Comparison of ENCODE assay signal across 13 cellular contexts in genomic region chr12:106733660-106734059, GRCh38. TPM values are rescaled to one million over a fixed set of nuclear protein-coding genes. Genes with fewer than 3 reads are reported as not detected.
DNase-seq lines count a peak whose midpoint lies in the region; ATAC-seq and TF ChIP-seq lines count a peak whose summit lies in the region.
"Had no signal": no experiment of that assay in that cellular context is flagged by ENCODE, and none has a peak within 500 bp of the region (broad histone marks: within the 10 kb centered on the region; RNA-seq: fewer than 3 reads in every experiment).

No MANE protein-coding gene starts in this region.

- H3K4me3 ChIP-seq in fibroblast of lung (replicated peaks in 1 of 4; ENCODE audit: control extremely low read depth in 1 of 4, insufficient read depth in 1 of 4, low read depth in 3 of 4, low read length in 4 of 4) (no peak overlapping the region), brain microvascular endothelial cell (ENCODE audit: low read depth, low read length) (no peak overlapping the region)

- H3K36me3 ChIP-seq in fibroblast of lung (ENCODE audit: control insufficient read depth, insufficient read depth, low read length) (no peaks in the 10 kb centered on the region), brain microvascular endothelial cell (replicated peaks) (no peaks in the 10 kb centered on the region)

- H4K20me1 ChIP-seq in fibroblast of lung (ENCODE audit: control insufficient read depth, extremely low read depth, insufficient read depth, low read length): no peaks in the 10 kb centered on the region

- DNase-seq in Caki2 (ENCODE audit: low read depth) (peak; percentile 21), fibroblast of lung (ENCODE audit: low read depth in 2 of 2) (peak; percentile 7 to 72), kidney glomerular epithelial cell (lab: John Stamatoyannopoulos, UW) (peak; percentile 40), sciatic nerve (ENCODE audit: low spot score) (no peak), UCSD-AML1 (lab: John Stamatoyannopoulos, UW; ENCODE audit: unreplicated experiment) (no peak), brain microvascular endothelial cell (no peak)
- DNase-seq: CD8-positive, alpha-beta T cell; COR-L47; DND-41; GDM1; HCEC 1CT; HFFc6 had no signal

- no peaks in the 10 kb centered on the region for H3K4me1 ChIP-seq in fibroblast of lung (ENCODE audit: control insufficient read depth, extremely low read depth, insufficient read depth, low read length)

- ATAC-seq in sciatic nerve (peak; percentile 66), HG03565 (IDR thresholded peaks at IDR 0.05; ENCODE audit: unreplicated experiment) (no peak)
- ATAC-seq: CD8-positive, alpha-beta T cell had no signal

- H2AFZ ChIP-seq in fibroblast of lung (ENCODE audit: low read length): no peak overlapping the region

- H3K4me2 ChIP-seq in fibroblast of lung (ENCODE audit: extremely low read depth, insufficient read depth, low read length): no peak overlapping the region

- no peak for TF ChIP-seq CTCF in fibroblast of lung (conservative IDR thresholded peaks at IDR 0.05 in 1 of 2, IDR thresholded peaks at IDR 0.05 in 1 of 2; ENCODE audit: low read depth in 1 of 2, low read length in 2 of 2)
- TF ChIP-seq CTCF in brain microvascular endothelial cell (IDR thresholded peaks at IDR 0.05; ENCODE audit: low read depth, low read length, missing control alignments): no peak

- H3K9ac ChIP-seq in fibroblast of lung (ENCODE audit: insufficient read depth, low read length): no peak overlapping the region

- intact Hi-C loops in sciatic nerve (cut with DNase I): no loop called here

- H3K27ac ChIP-seq in fibroblast of lung (ENCODE audit: insufficient read depth, low read length) (no peak overlapping the region), brain microvascular endothelial cell (no peak overlapping the region)

- H3K9me3 ChIP-seq in fibroblast of lung (ENCODE audit: control insufficient read depth, insufficient read depth, low read depth, low read length): no peaks in the 10 kb centered on the region

- no peaks in the 10 kb centered on the region for H3K79me2 ChIP-seq in fibroblast of lung (ENCODE audit: control insufficient read depth, insufficient read depth, low read length)

- in situ Hi-C loops in Caki2 (cut with HindIII; ENCODE audit: low pct_unique_long_range_greater_than_20kb, low sequenced_read_pairs): no loop called here
- in situ Hi-C loops in brain microvascular endothelial cell (cut with HindIII; ENCODE audit: low pct_ligation_motif_present, low sequenced_read_pairs): no loop called here

- H3K27me3 ChIP-seq in fibroblast of lung (ENCODE audit: control insufficient read depth, insufficient read depth, low read length) (no peaks in the 10 kb centered on the region), brain microvascular endothelial cell (replicated peaks) (no peaks in the 10 kb centered on the region)

RNA-seq across cellular contexts. Expression of gene RIC8B, which starts 40.8 kb away (rescaled TPM):
- total RNA-seq in Caki2 (2014; rRNA removed; shearing (Covaris generic); ENCODE audit: low replicate concordance): 6.9 and 20.3 TPM in 2 replicates
- 10.8 and 11.6 TPM in 2 replicates for total RNA-seq in fibroblast of lung
- 7.1 and 9.2 TPM in 2 replicates for polyA plus RNA-seq in fibroblast of lung
- 5.8 and 6.6 TPM in 2 replicates for polyA plus RNA-seq in fibroblast of lung (2012)
- 7.1 and 7.4 TPM in 2 replicates for polyA minus RNA-seq in fibroblast of lung (ENCODE audit: low replicate concordance)
- 28.8 TPM for total RNA-seq in sciatic nerve

Comparison
In these comparisons a context has a peak if more than half of its experiments do, and no peak if none do; other contexts are left out.
1. DNase-seq: peak in Caki2 (single experiment), fibroblast of lung (2 of 2) and kidney glomerular epithelial cell (single experiment); none in sciatic nerve (single experiment), UCSD-AML1 (single experiment) and brain microvascular endothelial cell (single experiment).